ENCODE assay signal across 8 cellular contexts in genomic region chr11:88535916-88536547, GRCh38.
DNase-seq lines count a peak whose midpoint lies in the region; ATAC-seq and TF ChIP-seq lines count a peak whose summit lies in the region.

No MANE protein-coding gene starts in this region.

- H3K36me3 ChIP-seq in tibial artery = no peaks in the 10 kb centered on the region

- DNase-seq in DMS53 treated with DMSO at 0.1 percent for 48 hours (lab: John Stamatoyannopoulos, UW; ENCODE audit: unreplicated experiment) = peak; percentile 75
- peak; percentile 6 for DNase-seq in NCI-H2029 treated with DMSO at 0.1 percent for 48 hours (lab: John Stamatoyannopoulos, UW)
- peak; percentile 95 for DNase-seq in fibroblast of peridontal ligament (ENCODE audit: extremely low read depth)
- DNase-seq in head of caudate nucleus = no peak
- no peak for DNase-seq in hepatic stellate cell (ENCODE audit: low spot score)
- no peak for DNase-seq in tibial artery
- no peak for DNase-seq in NCI-H524 (lab: John Stamatoyannopoulos, UW)

- no peak overlapping the region for H3K4me3 ChIP-seq in tibial artery

- no peak overlapping the region for H3K27ac ChIP-seq in tibial artery

- peaks cover 0 to 17% (median 3%) of the 10 kb centered on the region in 4 donors for H3K4me1 ChIP-seq in tibial artery

- peak; percentile 82 for ATAC-seq in GM21717 (IDR thresholded peaks at IDR 0.05; ENCODE audit: unreplicated experiment)

- TF ChIP-seq CTCF in tibial artery (IDR thresholded peaks at IDR 0.05) = no peak

- intact Hi-C loops in head of caudate nucleus (cut with DNase I) = no loop called here
- intact Hi-C loops in tibial artery (cut with DNase I; ENCODE audit: low total_unique reads) = no loop called here

- H3K9me3 ChIP-seq in tibial artery = no peaks in the 10 kb centered on the region

- H3K27me3 ChIP-seq in tibial artery = no peaks in the 10 kb centered on the region

Comparison
In these comparisons a context has a peak if more than half of its experiments do, and no peak if none do; other contexts are left out.
1. DNase-seq: peak in DMS53 treated with DMSO at 0.1 percent for 48 hours (single experiment), NCI-H2029 treated with DMSO at 0.1 percent for 48 hours (single experiment) and fibroblast of peridontal ligament (single experiment); none in head of caudate nucleus (0 of 42), hepatic stellate cell (single experiment), tibial artery (0 of 2) and NCI-H524 (0 of 2).